1 cellular context compared by ENCODE assay signal in genomic region chrX:11461181-11462001, GRCh38.
A peak's percentile ranks its signal among the peaks of the same experiment; 100 is the strongest.
TF ChIP-seq lines count a peak whose summit lies in the region.

No MANE protein-coding gene starts in this region.

TF ChIP-seq in K562, 482 proteins besides CTCF, POLR2A, EP300 and RAD21 (continued from another document and continues in another):
- TF ChIP-seq HES1 (IDR thresholded peaks at IDR 0.05; ENCODE audit: low read depth) (peak; percentile 46; the same call in 1 of the 2 replicates), TBP (optimal IDR thresholded peaks at IDR 0.05; ENCODE audit: low read depth, low read length) (peak; percentile 23), ZNF347 (CRISPR knock-in tag; IDR thresholded peaks at IDR 0.05; ENCODE audit: low read depth) (no peak), MAFG (tag; conservative IDR thresholded peaks at IDR 0.05) (peak; percentile 68), HCFC1 (IDR thresholded peaks at IDR 0.05; ENCODE audit: low read depth, low read length) (no peak), ATF1 (CRISPR knock-in tag; IDR thresholded peaks at IDR 0.05) (no peak), ATF1 (tag; IDR thresholded peaks at IDR 0.05) (0 out of 2 replicates have a peak, but pooled peaks have one; percentile 46), MTA3 (IDR thresholded peaks at IDR 0.05; ENCODE audit: borderline replicate concordance) (peak; percentile 68; the same call in 1 of the 2 replicates), ZNF143 (CRISPR knock-in tag; IDR thresholded peaks at IDR 0.05) (no peak), SMARCB1 (IDR thresholded peaks at IDR 0.05; ENCODE audit: insufficient read length, low read depth) (no peak), TOE1 (IDR thresholded peaks at IDR 0.05; ENCODE audit: borderline replicate concordance) (0 out of 2 replicates have a peak, but pooled peaks have one; percentile 19), TOE1 (CRISPR knock-in tag; IDR thresholded peaks at IDR 0.05; ENCODE audit: borderline replicate concordance, low read depth) (no peak), ELK1 (CRISPR knock-in tag; IDR thresholded peaks at IDR 0.05) (no peak), ZNF280A (IDR thresholded peaks at IDR 0.05; ENCODE audit: low read depth, partially characterized antibody) (no peak), CREB5 (CRISPR knock-in tag; IDR thresholded peaks at IDR 0.05) (no peak), ZBTB40 (IDR thresholded peaks at IDR 0.05) (no peak), ZBTB40 (CRISPR knock-in tag; IDR thresholded peaks at IDR 0.05) (no peak), HDAC2 (IDR thresholded peaks at IDR 0.05) (peak; percentile 91), ZNF707 (CRISPR knock-in tag; conservative IDR thresholded peaks at IDR 0.05) (no peak), ZSCAN32 (CRISPR knock-in tag; IDR thresholded peaks at IDR 0.05) (no peak), MEF2A (IDR thresholded peaks at IDR 0.05; ENCODE audit: control insufficient read depth, low read depth, low read length) (no peak), ARID3A (IDR thresholded peaks at IDR 0.05; ENCODE audit: borderline replicate concordance, low read depth, low read length) (peak; percentile 36; the same call in 1 of the 2 replicates), ZNF408 (CRISPR knock-in tag; IDR thresholded peaks at IDR 0.05; ENCODE audit: low read depth) (no peak), RFX7 (CRISPR knock-in tag; IDR thresholded peaks at IDR 0.05) (no peak), STAT5B (CRISPR knock-in tag; IDR thresholded peaks at IDR 0.05) (no peak), MEIS2 (IDR thresholded peaks at IDR 0.05; ENCODE audit: partially characterized antibody) (peak; percentile 88), TFAP4 (CRISPR knock-in tag; IDR thresholded peaks at IDR 0.05; ENCODE audit: borderline replicate concordance) (no peak), ESRRA (IDR thresholded peaks at IDR 0.05; ENCODE audit: borderline replicate concordance, low read depth) (peak; percentile 28; the same call in 1 of the 2 replicates), SMAD3 (CRISPR knock-in tag; conservative IDR thresholded peaks at IDR 0.05) (no peak), ZNF589 (CRISPR knock-in tag; IDR thresholded peaks at IDR 0.05; ENCODE audit: low read depth) (peak; percentile 67; the same call in 1 of the 2 replicates), ZNF184 (CRISPR knock-in tag; IDR thresholded peaks at IDR 0.05) (no peak), ZBTB34 (CRISPR knock-in tag; IDR thresholded peaks at IDR 0.05) (no peak), ZNF655 (CRISPR knock-in tag; IDR thresholded peaks at IDR 0.05) (no peak), ZNF551 (CRISPR knock-in tag; IDR thresholded peaks at IDR 0.05) (no peak), ZNF263 (CRISPR knock-in tag; IDR thresholded peaks at IDR 0.05; ENCODE audit: borderline replicate concordance) (no peak), FOXJ3 (CRISPR knock-in tag; IDR thresholded peaks at IDR 0.05) (no peak), TEAD4 (IDR thresholded peaks at IDR 0.05; ENCODE audit: low read length) (peak; percentile 98), TEAD4 (CRISPR knock-in tag; IDR thresholded peaks at IDR 0.05; ENCODE audit: borderline replicate concordance) (no peak), MYC (IDR thresholded peaks at IDR 0.05; ENCODE audit: low read depth, low read length) (no peak), MYC (CRISPR knock-in tag; IDR thresholded peaks at IDR 0.05; ENCODE audit: borderline replicate concordance, low read depth) (no peak), ETS2 (tag; IDR thresholded peaks at IDR 0.05; ENCODE audit: borderline replicate concordance, poor library complexity, severe bottlenecking) (no peak), BRD4 (IDR thresholded peaks at IDR 0.05) (no peak), TCF15 (CRISPR knock-in tag; IDR thresholded peaks at IDR 0.05) (no peak), ZBTB1 (CRISPR knock-in tag; IDR thresholded peaks at IDR 0.05; ENCODE audit: borderline replicate concordance, low read depth) (no peak), COPS2 (conservative IDR thresholded peaks at IDR 0.05) (no peak), SREBF1 (IDR thresholded peaks at IDR 0.05; ENCODE audit: borderline replicate concordance, low read depth, low read length) (no peak), TAF7 (tag; IDR thresholded peaks at IDR 0.05) (no peak), FOXK2 (conservative IDR thresholded peaks at IDR 0.05 in 1 of 2, IDR thresholded peaks at IDR 0.05 in 1 of 2; ENCODE audit: low read depth in 2 of 2) (peak; percentile 52 to 59; a peak in 3 of 4 replicates)
